Comparison of ENCODE assay signal across 11 cellular contexts in genomic region chr19:13790354-13790753, GRCh38. TPM values are rescaled to one million over a fixed set of nuclear protein-coding genes. Genes with fewer than 3 reads are reported as not detected.
DNase-seq lines count a peak whose midpoint lies in the region; ATAC-seq and TF ChIP-seq lines count a peak whose summit lies in the region.
"Had no signal": no experiment of that assay in that cellular context is flagged by ENCODE, and none has a peak within 500 bp of the region (broad histone marks: within the 10 kb centered on the region; RNA-seq: fewer than 3 reads in every experiment).

No MANE protein-coding gene starts in this region.

- no peak overlapping the region for H3K23ac ChIP-seq in trophoblast cell (ENCODE audit: low read length)

- H3K4me3 ChIP-seq in trophoblast cell (ENCODE audit: low read depth, low read length) (no peak overlapping the region), mammary epithelial cell (replicated peaks in 1 of 3; ENCODE audit: insufficient read depth in 1 of 3, low read depth in 2 of 3, low read length in 3 of 3) (no peak overlapping the region)

- DNase-seq in NK-92 treated with Interleukin-12 subunit alpha and Interleukin-12 subunit beta, amount 100 ng/mL, for 24 hours (lab: John Stamatoyannopoulos, UW), result peak; percentile 79
- no peak for DNase-seq in NK-92 (lab: John Stamatoyannopoulos, UW; ENCODE audit: unreplicated experiment)
- peak; percentile 82 to 86 for DNase-seq in NOMO-1 (lab: John Stamatoyannopoulos, UW; ENCODE audit: unreplicated experiment in 2 of 2)
- peak; percentile 93 to 94 for DNase-seq in trophoblast cell
- DNase-seq in mammary epithelial cell, result no peak
- no peak for DNase-seq in activated gamma-delta T cell (lab: John Stamatoyannopoulos, UW)
- no peak for DNase-seq in HUDEP-2 (lab: John Stamatoyannopoulos, UW; ENCODE audit: unreplicated experiment in 76 of 76)
- DNase-seq: activated CD4-positive, alpha-beta T cell treated with anti-CD3 and anti-CD28 coated beads, Interleukin-2, amount 10 ng/mL, durations not matched to agents 24 days and 14 days; amniotic stem cell; NCI-H2107 had no signal

- no peak overlapping the region for H4K8ac ChIP-seq in trophoblast cell (ENCODE audit: low read depth, low read length)

- H3K9me3 Mint-ChIP-seq in activated T-helper 17 cell treated with anti-CD3 and anti-CD28 coated beads, Interleukin-2, amount 50 U/mL, for 72 hours, result no peaks in the 10 kb centered on the region
- H3K9me3 Mint-ChIP-seq: activated CD4-positive, alpha-beta T cell treated with anti-CD3 and anti-CD28 coated beads, Interleukin-2, amount 10 ng/mL, durations not matched to agents 24 days and 14 days had no signal

- H3K14ac ChIP-seq in trophoblast cell (ENCODE audit: low read length), result no peak overlapping the region

- H2AK5ac ChIP-seq in trophoblast cell (ENCODE audit: low read length), result no peak overlapping the region

- H3K4me1 ChIP-seq in trophoblast cell (ENCODE audit: control insufficient read depth in 1 of 2, insufficient read depth in 2 of 2, low read length in 2 of 2) (peaks cover 7 to 10% of the 10 kb centered on the region in 2 experiments), mammary epithelial cell (ENCODE audit: insufficient read depth, low read length) (peaks cover 14% of the 10 kb centered on the region)

- no peaks in the 10 kb centered on the region for H3K27me3 ChIP-seq in trophoblast cell (ENCODE audit: insufficient read depth, low read length)
- H3K27me3 ChIP-seq in mammary epithelial cell (ENCODE audit: insufficient read depth, low read length), result no peaks in the 10 kb centered on the region

- no peak for TF ChIP-seq CTCF in mammary epithelial cell (conservative IDR thresholded peaks at IDR 0.05 in 1 of 2, IDR thresholded peaks at IDR 0.05 in 1 of 2; ENCODE audit: extremely low read depth in 1 of 2, insufficient read depth in 1 of 2, low read depth in 1 of 2, low read length in 2 of 2)

- peak overlapping the region; percentile 51 for H3K4me3 Mint-ChIP-seq in activated T-helper 17 cell treated with anti-CD3 and anti-CD28 coated beads, Interleukin-2, amount 50 U/mL, for 72 hours
- H3K4me3 Mint-ChIP-seq: activated CD4-positive, alpha-beta T cell treated with anti-CD3 and anti-CD28 coated beads, Interleukin-2, amount 10 ng/mL, durations not matched to agents 24 days and 14 days had no signal

- in situ Hi-C loops in mammary epithelial cell (cut with MboI; ENCODE audit: low sequenced_read_pairs in 2 of 2), result no loop called here

- H3K9me3 ChIP-seq in trophoblast cell (ENCODE audit: insufficient read depth, low read depth, low read length) (no peaks in the 10 kb centered on the region), mammary epithelial cell (replicated peaks; ENCODE audit: insufficient read depth, low read length) (no peaks in the 10 kb centered on the region)

- H3K36me3 ChIP-seq in trophoblast cell (ENCODE audit: control insufficient read depth in 1 of 2, insufficient read depth in 2 of 2, low read length in 2 of 2), result no peaks in the 10 kb centered on the region
- no peaks in the 10 kb centered on the region for H3K36me3 ChIP-seq in mammary epithelial cell (ENCODE audit: insufficient read depth, low read length)

- H2BK120ac ChIP-seq in trophoblast cell (ENCODE audit: insufficient read depth, low read length, poor library complexity), result no peak overlapping the region

- no peak overlapping the region for H2BK12ac ChIP-seq in trophoblast cell (ENCODE audit: low read length)

- H3K18ac ChIP-seq in trophoblast cell (ENCODE audit: low read length), result no peak overlapping the region

- H3K4me2 ChIP-seq in trophoblast cell (ENCODE audit: low read length), result no peak overlapping the region
- H3K4me2 ChIP-seq in mammary epithelial cell (ENCODE audit: insufficient read depth, low read depth, low read length), result no peak overlapping the region

- no TSS peak for BruUV-seq in mammary epithelial cell (replicated peaks; lab: Mats Ljungman, UMichigan)

- WGBS in trophoblast cell (ENCODE audit: extremely low coverage, insufficient coverage, insufficient read length), result no CpG with 5 or more reads among the region's 8 CpGs
- WGBS in mammary epithelial cell (ENCODE audit: low coverage, missing lambda C conversion rate), result 93% methylated on average over 8 of the region's 8 CpGs

- no peaks in the 10 kb centered on the region for H4K20me1 ChIP-seq in mammary epithelial cell (ENCODE audit: insufficient read depth, low read length)

- CTCF ChIA-PET in mammary epithelial cell (lab: Charles Lee; ENCODE audit: low non-redundant PET), result no interaction called here

- no peaks in the 10 kb centered on the region for H3K27me3 Mint-ChIP-seq in activated T-helper 17 cell treated with anti-CD3 and anti-CD28 coated beads, Interleukin-2, amount 50 U/mL, for 72 hours
- H3K27me3 Mint-ChIP-seq: activated CD4-positive, alpha-beta T cell treated with anti-CD3 and anti-CD28 coated beads, Interleukin-2, amount 10 ng/mL, durations not matched to agents 24 days and 14 days had no signal

- intact Hi-C loops in mammary epithelial cell (cut with micrococcal nuclease), result no loop called here

- no peak overlapping the region for H4K91ac ChIP-seq in trophoblast cell (ENCODE audit: low read depth, low read length)

- H2BK5ac ChIP-seq in trophoblast cell (ENCODE audit: low read depth, low read length, poor library complexity), result no peak overlapping the region

- no peak overlapping the region for H3K9ac ChIP-seq in trophoblast cell (ENCODE audit: low read length)
- H3K9ac ChIP-seq in mammary epithelial cell (ENCODE audit: insufficient read depth, low read length), result no peak overlapping the region

- H4K12ac ChIP-seq in trophoblast cell (ENCODE audit: low read depth, low read length), result no peak overlapping the region

- H3K4ac ChIP-seq in trophoblast cell (ENCODE audit: low read depth, low read length), result no peak overlapping the region

- H3K79me2 ChIP-seq in trophoblast cell (ENCODE audit: control insufficient read depth, insufficient read depth, low read length, poor library complexity) (peaks cover 3% of the 10 kb centered on the region), mammary epithelial cell (ENCODE audit: insufficient read depth, low read length) (peaks cover under 1% of the 10 kb centered on the region)

- peaks cover 18% of the 10 kb centered on the region for H3K79me1 ChIP-seq in trophoblast cell (ENCODE audit: low read length)

- no peak for ATAC-seq in activated T-helper 17 cell treated with anti-CD3 and anti-CD28 coated beads, Interleukin-2, amount 50 U/mL, for 72 hours (replicated peaks)

- peak overlapping the region; percentile 83 for H3K27ac Mint-ChIP-seq in activated T-helper 17 cell treated with anti-CD3 and anti-CD28 coated beads, Interleukin-2, amount 50 U/mL, for 72 hours
- H3K27ac Mint-ChIP-seq: activated CD4-positive, alpha-beta T cell treated with anti-CD3 and anti-CD28 coated beads, Interleukin-2, amount 10 ng/mL, durations not matched to agents 24 days and 14 days had no signal

- no peaks in the 10 kb centered on the region for H3K36me3 Mint-ChIP-seq in activated T-helper 17 cell treated with anti-CD3 and anti-CD28 coated beads, Interleukin-2, amount 50 U/mL, for 72 hours (ENCODE audit: low read depth)

- H3K4me1 Mint-ChIP-seq in activated T-helper 17 cell treated with anti-CD3 and anti-CD28 coated beads, Interleukin-2, amount 50 U/mL, for 72 hours, result peaks cover 14% of the 10 kb centered on the region

- H3K27ac ChIP-seq in trophoblast cell (ENCODE audit: low read depth, low read length) (no peak overlapping the region), mammary epithelial cell (ENCODE audit: insufficient read depth, low read depth, low read length) (no peak overlapping the region)

- dilution Hi-C loops in mammary epithelial cell (cut with HindIII; ENCODE audit: low sequenced_read_pairs), result no loop called here

- no peak overlapping the region for H2AFZ ChIP-seq in trophoblast cell (ENCODE audit: insufficient read depth, low read length, poor library complexity)
- no peak overlapping the region for H2AFZ ChIP-seq in mammary epithelial cell (ENCODE audit: low read depth, low read length)

RNA-seq across cellular contexts. Expression of gene ZSWIM4, which starts 4.9 kb away (rescaled TPM):
- total RNA-seq in activated T-helper 17 cell treated with anti-CD3 and anti-CD28 coated beads, Interleukin-2, amount 50 U/mL, for 72 hours, result 10 to 100 TPM in 1 of 2 donors, 1 to 10 TPM in 1; 5.4 to 10.6 TPM
- polyA plus RNA-seq in trophoblast cell (2013), result 13.1 and 14.3 TPM in 2 replicates
- 1 to 10 TPM; 3.2 to 5.4 TPM for total RNA-seq in mammary epithelial cell
- 1.3 TPM for polyA plus RNA-seq in mammary epithelial cell
- 1.8 TPM for polyA minus RNA-seq in mammary epithelial cell

RNA-seq across cellular contexts. Expression of gene C19orf53, which starts 16.1 kb away (rescaled TPM):
- 100 to 1,000 TPM in 1 of 2 donors, 10 to 100 TPM in 1; 76.7 to 127 TPM for total RNA-seq in activated T-helper 17 cell treated with anti-CD3 and anti-CD28 coated beads, Interleukin-2, amount 50 U/mL, for 72 hours
- polyA plus RNA-seq in trophoblast cell (2013), result 270 and 271 TPM in 2 replicates
- total RNA-seq in mammary epithelial cell, result 100 to 1,000 TPM in 1 of 2 donors, 10 to 100 TPM in 1; 37.3 to 109 TPM
- 190 TPM for polyA plus RNA-seq in mammary epithelial cell
- polyA minus RNA-seq in mammary epithelial cell, result 178 TPM

RNA-seq across cellular contexts. Expression of gene MRI1, which starts 26.0 kb away (rescaled TPM):
- 10 to 100 TPM; 45.3 to 53.7 TPM for total RNA-seq in activated T-helper 17 cell treated with anti-CD3 and anti-CD28 coated beads, Interleukin-2, amount 50 U/mL, for 72 hours
- polyA plus RNA-seq in trophoblast cell (2013), result 24.5 and 25.8 TPM in 2 replicates
- total RNA-seq in mammary epithelial cell, result 10 to 100 TPM; 29.0 to 36.7 TPM
- polyA plus RNA-seq in mammary epithelial cell, result 32.6 TPM
- 23.5 TPM for polyA minus RNA-seq in mammary epithelial cell

Comparison
In these comparisons a context has a peak if more than half of its experiments do, and no peak if none do; other contexts are left out.
1. DNase-seq: peak in NK-92 treated with Interleukin-12 subunit alpha and Interleukin-12 subunit beta, amount 100 ng/mL, for 24 hours (single experiment), NOMO-1 (2 of 2) and trophoblast cell (2 of 2); none in NK-92 (single experiment), mammary epithelial cell (single experiment), activated gamma-delta T cell (single experiment) and HUDEP-2 (0 of 76).